ENCODE assay signal across 31 cellular contexts in the genomic region with DNA sequence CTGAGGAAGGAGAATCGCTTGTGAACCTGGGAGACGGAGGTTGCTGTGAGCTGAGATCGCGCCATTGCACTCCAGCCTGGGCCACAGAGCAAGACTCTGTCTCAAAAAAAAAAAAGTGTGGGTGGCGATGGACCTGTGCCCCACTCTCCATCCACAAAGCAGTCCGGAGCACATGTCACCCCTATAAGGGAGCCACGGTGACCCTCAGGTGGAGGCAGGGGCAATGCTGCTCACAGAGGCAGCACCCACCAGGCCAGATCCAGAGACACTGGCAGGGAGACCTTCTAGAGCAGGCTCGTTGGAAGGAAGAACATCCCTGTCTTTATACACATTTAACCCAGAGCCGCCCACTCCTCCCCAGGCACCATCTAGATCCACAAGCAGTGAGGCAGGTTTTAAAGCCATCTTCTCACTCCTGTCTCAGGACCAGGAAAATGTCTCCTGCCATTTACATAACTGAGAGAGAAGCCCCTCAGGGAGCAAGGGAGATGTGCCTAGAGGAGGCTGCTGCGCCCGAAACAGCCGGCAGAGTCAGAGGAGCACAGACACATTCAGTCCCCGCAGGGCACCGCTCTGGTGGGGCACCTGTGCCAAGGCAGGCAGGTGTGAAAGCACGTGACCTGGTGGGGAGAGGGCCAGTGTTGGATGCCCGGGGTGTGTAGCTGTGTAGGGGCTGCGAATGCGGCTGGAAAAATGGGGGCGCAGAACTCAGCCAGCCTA. TPM values are rescaled to one million over a fixed set of nuclear protein-coding genes. Genes with fewer than 3 reads are reported as not detected.
DNase-seq lines count a peak whose midpoint lies in the region; ATAC-seq, FAIRE-seq and TF ChIP-seq lines count a peak whose summit lies in the region.
"Had no signal": no experiment of that assay in that cellular context is flagged by ENCODE, and none has a peak within 500 bp of the region (broad histone marks: within the 10 kb centered on the region; RNA-seq: fewer than 3 reads in every experiment).

No MANE protein-coding gene starts in this region.

- no peaks in the 10 kb centered on the region for H3K36me3 ChIP-seq in adipocyte (ENCODE audit: control insufficient read depth, insufficient read depth, low read length, severe bottlenecking)
- no peaks in the 10 kb centered on the region for H3K36me3 ChIP-seq in kidney (ENCODE audit: control insufficient read depth in 1 of 2, insufficient read depth in 2 of 2, low read length in 2 of 2)
- no peaks in the 10 kb centered on the region for H3K36me3 ChIP-seq in suprapubic skin
- H3K36me3 ChIP-seq in tibial artery = no peaks in the 10 kb centered on the region
- H3K36me3 ChIP-seq: adrenal gland, neural progenitor cell, upper lobe of right lung had no signal

- DNase-seq in NCI-H345 (lab: John Stamatoyannopoulos, UW) (peak; percentile 20), NCI-H345 treated with DMSO at 0.1 percent for 48 hours (lab: John Stamatoyannopoulos, UW; ENCODE audit: unreplicated experiment) (no peak), adipocyte (ENCODE audit: low read depth) (no peak), kidney (peak; percentile 69), suprapubic skin (ENCODE audit: low spot score in 2 of 2) (peak; percentile 33 to 58), tibial artery (no peak), NCI-H2196 treated with DMSO at 0.1 percent for 48 hours (lab: John Stamatoyannopoulos, UW; ENCODE audit: unreplicated experiment) (no peak)
- DNase-seq: 8988T; activated CD4-positive, alpha-beta T cell treated with anti-CD3 and anti-CD28 coated beads, Interleukin-2, amount 50 U/mL, for 48 hours; activated CD4-positive, CD25-positive, alpha-beta regulatory T cell treated with anti-CD3 and anti-CD28 coated beads, Interleukin-2, amount 50 U/mL, for 72 hours; activated naive CD4-positive, alpha-beta T cell; C1 segment of cervical spinal cord; cerebellar nuclear complex; COR-L47; DMS53; GDM1; hippocampal formation; left colon; mammary epithelial cell; NCI-H1048; NCI-H187; NCI-H2171 treated with DMSO at 0.1 percent for 48 hours; NCI-H524 treated with DMSO at 0.1 percent for 48 hours; NK-92 treated with Interleukin-12 subunit alpha and Interleukin-12 subunit beta, amount 100 ng/mL, for 24 hours; right cardiac atrium; stimulated activated CD4-positive, alpha-beta T cell treated with anti-CD3 and anti-CD28 coated beads, Interleukin-4, amount 100 ng/mL, for 1 hour; upper lobe of right lung had no signal

- no peak overlapping the region for H3K27ac ChIP-seq in kidney (ENCODE audit: low read depth in 2 of 2, low read length in 2 of 2)
- H3K27ac ChIP-seq in suprapubic skin = no peak overlapping the region
- H3K27ac ChIP-seq in tibial artery = no peak overlapping the region
- H3K27ac ChIP-seq: neural progenitor cell, upper lobe of right lung had no signal

- no peak for FAIRE-seq in kidney (lab: Jason Lieb, UNC)
- FAIRE-seq: endothelial cell of umbilical vein had no signal

- peaks cover 34% of the 10 kb centered on the region for H3K4me1 ChIP-seq in adipocyte (ENCODE audit: control insufficient read depth, insufficient read depth, low read length)
- H3K4me1 ChIP-seq in kidney (ENCODE audit: control insufficient read depth in 1 of 2, insufficient read depth in 1 of 2, low read depth in 1 of 2, low read length in 2 of 2) = peaks cover 0 to 4% of the 10 kb centered on the region in 2 donors
- H3K4me1 ChIP-seq in suprapubic skin = no peaks in the 10 kb centered on the region
- no peaks in the 10 kb centered on the region for H3K4me1 ChIP-seq in tibial artery
- H3K4me1 ChIP-seq: adrenal gland, neural progenitor cell, upper lobe of right lung had no signal

- peak overlapping the region; percentile 64 for H3K9ac ChIP-seq in adipocyte (ENCODE audit: low read length)
- no peak overlapping the region for H3K9ac ChIP-seq in kidney (ENCODE audit: low read length in 2 of 2)
- H3K9ac ChIP-seq: neural progenitor cell had no signal

- WGBS in suprapubic skin = 80% methylated on average over 18 of the region's 19 CpGs

- no peaks in the 10 kb centered on the region for H3K27me3 ChIP-seq in adipocyte (replicated peaks; ENCODE audit: control insufficient read depth, insufficient read depth, low read length)
- no peaks in the 10 kb centered on the region for H3K27me3 ChIP-seq in suprapubic skin
- H3K27me3 ChIP-seq in tibial artery = peaks cover 0 to 3% of the 10 kb centered on the region in 2 donors
- H3K27me3 ChIP-seq: adrenal gland, neural progenitor cell, upper lobe of right lung had no signal

- ATAC-seq in HG03196 (IDR thresholded peaks at IDR 0.05; ENCODE audit: unreplicated experiment) = no peak
- ATAC-seq: left colon, right cardiac atrium, upper lobe of right lung had no signal

- TF ChIP-seq EP300 in suprapubic skin (IDR thresholded peaks at IDR 0.05) = no peak

- no peak for TF ChIP-seq POLR2A in suprapubic skin (IDR thresholded peaks at IDR 0.05)

- intact Hi-C loops in kidney (cut with DNase I) (no loop called here), tibial artery (cut with DNase I; ENCODE audit: low total_unique reads) (no loop called here)

- TF ChIP-seq CTCF in kidney (IDR thresholded peaks at IDR 0.05; ENCODE audit: borderline replicate concordance, extremely low read depth, insufficient read depth) = no peak
- TF ChIP-seq CTCF in suprapubic skin (IDR thresholded peaks at IDR 0.05) = no peak
- no peak for TF ChIP-seq CTCF in tibial artery (IDR thresholded peaks at IDR 0.05)

- H3K9me3 ChIP-seq in adipocyte (ENCODE audit: control insufficient read depth, low read length) (peaks cover 2% of the 10 kb centered on the region), kidney (ENCODE audit: control insufficient read depth in 1 of 2, low read length in 2 of 2) (no peaks in the 10 kb centered on the region), suprapubic skin (no peaks in the 10 kb centered on the region), tibial artery (no peaks in the 10 kb centered on the region)
- H3K9me3 ChIP-seq: adrenal gland, upper lobe of right lung had no signal

- H3K4me3 ChIP-seq in adipocyte (ENCODE audit: low read length) (peak overlapping the region; percentile 43), kidney (ENCODE audit: low read length in 2 of 2) (no peak overlapping the region), suprapubic skin (no peak overlapping the region), tibial artery (no peak overlapping the region)
- H3K4me3 ChIP-seq: adrenal gland, neural progenitor cell, upper lobe of right lung had no signal

RNA-seq across cellular contexts. Expression of gene ADAMTS2, which starts 31.6 kb away (rescaled TPM):
- total RNA-seq in kidney (13.6 TPM), suprapubic skin (1 to 10 TPM; 3.1 to 5.5 (median 4.3) TPM)
- 2.0 TPM for polyA plus RNA-seq in kidney (ENCODE audit: insufficient read depth, low read depth, low replicate concordance)
- total RNA-seq: endothelial cell of umbilical vein had no signal
- polyA plus RNA-seq: endothelial cell of umbilical vein had no signal

Comparison
In these comparisons a context has a peak if more than half of its experiments do, and no peak if none do; other contexts are left out.
1. DNase-seq: peak in NCI-H345 (single experiment), kidney (single experiment) and suprapubic skin (2 of 2); none in NCI-H345 treated with DMSO at 0.1 percent for 48 hours (single experiment), adipocyte (single experiment), tibial artery (0 of 2) and NCI-H2196 treated with DMSO at 0.1 percent for 48 hours (single experiment).